In genomic region chr12:70264067-70264867, GRCh38 we compare ENCODE assay signal across 1 cellular context.
TF ChIP-seq lines count a peak whose summit lies in the region.

No MANE protein-coding gene starts in this region.

TF ChIP-seq in K562, 482 proteins besides CTCF, POLR2A, EP300 and RAD21:
- TF ChIP-seq HMBOX1 (IDR thresholded peaks at IDR 0.05) (peak; percentile 83), ZNF512 (tag; IDR thresholded peaks at IDR 0.05) (no peak)
